In the genomic region with DNA sequence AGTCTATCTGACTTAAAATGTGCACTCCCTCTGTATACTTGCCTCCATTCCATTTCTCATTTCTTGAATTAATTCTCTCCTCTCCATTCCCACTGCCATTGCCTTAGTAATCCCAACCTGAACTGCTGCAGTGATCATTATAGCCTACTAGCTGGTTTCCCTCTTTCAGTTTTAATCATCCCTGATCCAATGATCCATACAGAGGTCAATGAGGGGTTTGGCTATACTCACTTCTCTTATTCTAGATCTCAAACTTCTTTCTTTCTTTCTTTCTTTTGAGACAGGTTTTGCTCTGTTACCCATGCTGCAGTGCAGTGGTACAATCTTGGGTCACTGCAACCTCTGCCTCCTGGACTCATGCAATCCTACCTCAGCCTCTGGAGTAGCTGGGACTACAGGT, we compare ENCODE assay signal across 35 cellular contexts.
"Had no signal": no experiment of that assay in that cellular context is flagged by ENCODE, and none has a peak within 500 bp of the region (broad histone marks: within the 10 kb centered on the region; RNA-seq: fewer than 3 reads in every experiment).

No MANE protein-coding gene starts in this region.

- H3K27ac ChIP-seq: adrenal gland, body of pancreas, brain microvascular endothelial cell, breast epithelium, VCaP had no signal

- H3K4me3 ChIP-seq: adrenal gland, body of pancreas, breast epithelium had no signal

- ATAC-seq: activated CD8-positive, alpha-beta T cell treated with anti-CD3 and anti-CD28 coated beads for 36 hours; activated naive CD4-positive, alpha-beta T cell treated with anti-CD3 and anti-CD28 coated beads, Interleukin-2, amount 50 U/mL, for 72 hours; activated T-cell treated with anti-CD3 and anti-CD28 coated beads, Interleukin-2, amount 50 U/mL, for 4 hours; activated T-cell treated with anti-CD3 and anti-CD28 coated beads, Interleukin-2, amount 50 U/mL, for 72 hours; activated T-helper 17 cell treated with anti-CD3 and anti-CD28 coated beads, Interleukin-2, amount 50 U/mL, for 72 hours; body of pancreas; T-cell had no signal

- DNase-seq: activated B cell treated with CpG ODN at 0.5 μM for 24 hours; activated CD4-positive, alpha-beta memory T cell treated with anti-CD3 and anti-CD28 coated beads for 36 hours; activated CD4-positive, alpha-beta T cell treated with anti-CD3 and anti-CD28 coated beads for 4 hours; activated CD4-positive, alpha-beta T cell treated with anti-CD3 and anti-CD28 coated beads, Interleukin-2, amount 10 ng/mL, durations not matched to agents 24 days and 14 days; activated CD4-positive, alpha-beta T cell treated with anti-CD3 and anti-CD28 coated beads, Interleukin-2, amount 50 U/mL, for 1 hour; activated CD4-positive, alpha-beta T cell treated with anti-CD3 and anti-CD28 coated beads, Interleukin-2, amount 50 U/mL, for 4 hours; activated CD4-positive, CD25-positive, alpha-beta regulatory T cell treated with anti-CD3 and anti-CD28 coated beads, Interleukin-2, amount 50 U/mL, for 72 hours; activated CD8-positive, alpha-beta memory T cell treated with anti-CD3 and anti-CD28 coated beads, Interleukin-2, amount 50 U/mL, for 4 hours; activated CD8-positive, alpha-beta T cell treated with anti-CD3 and anti-CD28 coated beads for 36 hours; activated effector memory CD4-positive, alpha-beta T cell treated with anti-CD3 and anti-CD28 coated beads, Interleukin-2, amount 50 U/mL, for 16 hours; activated gamma-delta T cell treated with Interleukin-2 at 50 U/mL for 16 hours; activated naive CD4-positive, alpha-beta T cell; activated naive CD4-positive, alpha-beta T cell treated with anti-CD3 and anti-CD28 coated beads for 36 hours; activated naive CD4-positive, alpha-beta T cell treated with anti-CD3 and anti-CD28 coated beads, Interleukin-2, amount 50 U/mL, for 16 hours; activated naive CD8-positive, alpha-beta T cell treated with anti-CD3 and anti-CD28 coated beads for 36 hours; activated T-cell treated with anti-CD3 and anti-CD28 coated beads for 4 hours; activated T-cell treated with anti-CD3 and anti-CD28 coated beads, Interleukin-2, amount 50 U/mL, for 1 hour; activated T-cell treated with anti-CD3 and anti-CD28 coated beads, Interleukin-2, amount 50 U/mL, for 4 hours; activated T-cell treated with anti-CD3 and anti-CD28 coated beads, Interleukin-2, amount 50 U/mL, for 72 hours; adrenal gland; amniotic stem cell; aorta; body of pancreas; brain microvascular endothelial cell; central memory CD4-positive, alpha-beta T cell; cerebellar nuclear complex; T-cell; T-helper 2 cell; T-helper 9 cell had no signal

- H3K27me3 Mint-ChIP-seq: activated B cell treated with CpG ODN at 0.5 μM for 24 hours; activated CD4-positive, alpha-beta memory T cell treated with anti-CD3 and anti-CD28 coated beads for 36 hours; activated CD4-positive, alpha-beta T cell treated with anti-CD3 and anti-CD28 coated beads, Interleukin-2, amount 10 ng/mL, durations not matched to agents 24 days and 14 days; activated CD8-positive, alpha-beta T cell treated with anti-CD3 and anti-CD28 coated beads for 36 hours; activated naive CD8-positive, alpha-beta T cell treated with anti-CD3 and anti-CD28 coated beads for 36 hours; activated T-helper 17 cell treated with anti-CD3 and anti-CD28 coated beads, Interleukin-2, amount 50 U/mL, for 72 hours; T-cell had no signal

- H3K9me3 ChIP-seq: adrenal gland, body of pancreas, breast epithelium had no signal

- H3K27me3 ChIP-seq: adrenal gland, body of pancreas, brain microvascular endothelial cell, breast epithelium had no signal

- H3K27ac Mint-ChIP-seq: activated B cell treated with CpG ODN at 0.5 μM for 24 hours; activated CD4-positive, alpha-beta memory T cell treated with anti-CD3 and anti-CD28 coated beads for 36 hours; activated CD4-positive, alpha-beta T cell treated with anti-CD3 and anti-CD28 coated beads, Interleukin-2, amount 10 ng/mL, durations not matched to agents 24 days and 14 days; activated CD8-positive, alpha-beta T cell treated with anti-CD3 and anti-CD28 coated beads for 36 hours; activated naive CD4-positive, alpha-beta T cell treated with anti-CD3 and anti-CD28 coated beads for 36 hours; activated naive CD4-positive, alpha-beta T cell treated with anti-CD3 and anti-CD28 coated beads, Interleukin-2, amount 50 U/mL, for 72 hours; activated naive CD8-positive, alpha-beta T cell treated with anti-CD3 and anti-CD28 coated beads for 36 hours; activated T-cell treated with anti-CD3 and anti-CD28 coated beads, Interleukin-2, amount 50 U/mL, for 72 hours; activated T-helper 1 cell treated with anti-CD3 and anti-CD28 coated beads, Interleukin-12 subunit alpha, Interleukin-12 subunit beta, Interleukin-2, Interleukin-4 antibody, amounts not matched to agents 30 ng/mL and 10 ng/mL and 1 ng/mL, durations not matched to agents 14 hours and 24 hours and 36 hours; activated T-helper 17 cell treated with anti-CD3 and anti-CD28 coated beads, Interleukin-2, amount 50 U/mL, for 72 hours; T-cell; T-helper 2 cell treated with Interferon-gamma antibody and Interleukin-4, amounts not matched to agents 5 μg/mL and 100 μg/mL, for 36 hours had no signal

- H3K36me3 ChIP-seq: adrenal gland had no signal

- H3K4me1 ChIP-seq: adrenal gland, body of pancreas, breast epithelium had no signal

- H3K4me3 Mint-ChIP-seq: activated B cell treated with CpG ODN at 0.5 μM for 24 hours; activated CD4-positive, alpha-beta memory T cell treated with anti-CD3 and anti-CD28 coated beads for 36 hours; activated CD4-positive, alpha-beta T cell treated with anti-CD3 and anti-CD28 coated beads, Interleukin-2, amount 10 ng/mL, durations not matched to agents 24 days and 14 days; activated CD8-positive, alpha-beta T cell treated with anti-CD3 and anti-CD28 coated beads for 36 hours; activated naive CD4-positive, alpha-beta T cell treated with anti-CD3 and anti-CD28 coated beads for 36 hours; activated naive CD8-positive, alpha-beta T cell treated with anti-CD3 and anti-CD28 coated beads for 36 hours; activated T-cell treated with anti-CD3 and anti-CD28 coated beads, Interleukin-2, amount 50 U/mL, for 4 hours; activated T-cell treated with anti-CD3 and anti-CD28 coated beads, Interleukin-2, amount 50 U/mL, for 72 hours; activated T-helper 1 cell treated with anti-CD3 and anti-CD28 coated beads, Interleukin-12 subunit alpha, Interleukin-12 subunit beta, Interleukin-2, Interleukin-4 antibody, amounts not matched to agents 30 ng/mL and 10 ng/mL and 1 ng/mL, durations not matched to agents 14 hours and 24 hours and 36 hours; activated T-helper 17 cell treated with anti-CD3 and anti-CD28 coated beads, Interleukin-2, amount 50 U/mL, for 72 hours; T-cell; T-helper 2 cell treated with Interferon-gamma antibody and Interleukin-4, amounts not matched to agents 5 μg/mL and 100 μg/mL, for 36 hours had no signal

- H3K9me3 Mint-ChIP-seq: activated B cell treated with CpG ODN at 0.5 μM for 24 hours; activated CD4-positive, alpha-beta T cell treated with anti-CD3 and anti-CD28 coated beads, Interleukin-2, amount 10 ng/mL, durations not matched to agents 24 days and 14 days; activated CD8-positive, alpha-beta T cell treated with anti-CD3 and anti-CD28 coated beads for 36 hours; activated naive CD4-positive, alpha-beta T cell treated with anti-CD3 and anti-CD28 coated beads for 36 hours; activated T-cell treated with anti-CD3 and anti-CD28 coated beads, Interleukin-2, amount 50 U/mL, for 4 hours; activated T-cell treated with anti-CD3 and anti-CD28 coated beads, Interleukin-2, amount 50 U/mL, for 72 hours; activated T-helper 17 cell treated with anti-CD3 and anti-CD28 coated beads, Interleukin-2, amount 50 U/mL, for 72 hours; T-cell had no signal
